Comparison of ENCODE assay signal across 8 cellular contexts in genomic region chr16:53053967-53054669, GRCh38. TPM values are rescaled to one million over a fixed set of nuclear protein-coding genes. Genes with fewer than 3 reads are reported as not detected.
DNase-seq lines count a peak whose midpoint lies in the region; ATAC-seq, FAIRE-seq and TF ChIP-seq lines count a peak whose summit lies in the region.

No MANE protein-coding gene starts in this region.

- peak overlapping the region; percentile 73 for H3K4me3 ChIP-seq in NT2/D1 (ENCODE audit: insufficient read length, low read depth)
- peak overlapping the region; percentile 58 for H3K4me3 ChIP-seq in astrocyte of the spinal cord (ENCODE audit: low read depth, low read length)
- H3K4me3 ChIP-seq in HepG2 (replicated peaks in 1 of 3; ENCODE audit: insufficient read depth in 1 of 3, low read depth in 2 of 3, low read length in 3 of 3) = peak overlapping the region; percentile 38 to 88 (median 76)
- peak overlapping the region; percentile 76 for H3K4me3 ChIP-seq in suprapubic skin

- ATAC-seq in HG02759 (IDR thresholded peaks at IDR 0.05; ENCODE audit: unreplicated experiment) (peak; percentile 39), HepG2 (peak; percentile 41)

- peaks cover 10% of the 10 kb centered on the region for H3K4me1 ChIP-seq in NT2/D1 (ENCODE audit: insufficient read depth, insufficient read length)
- H3K4me1 ChIP-seq in HepG2 (ENCODE audit: insufficient read depth, low read length) = peaks cover 72% of the 10 kb centered on the region
- peaks cover 52% of the 10 kb centered on the region for H3K4me1 ChIP-seq in suprapubic skin

- H3K9ac ChIP-seq in NT2/D1 (ENCODE audit: insufficient read length, low read depth) (peak overlapping the region; percentile 96), HepG2 (ENCODE audit: insufficient read depth, low read depth, low read length) (peak overlapping the region; percentile 82)

- peaks cover 34% of the 10 kb centered on the region for H3K79me2 ChIP-seq in HepG2 (ENCODE audit: insufficient read depth, low read length)

- DNase-seq in NCI-H748 (lab: John Stamatoyannopoulos, UW; ENCODE audit: unreplicated experiment) = peak; percentile 3
- DNase-seq in NCI-H748 treated with DMSO at 0.1 percent for 48 hours (lab: John Stamatoyannopoulos, UW) = no peak
- no peak for DNase-seq in NT2/D1 (ENCODE audit: low read depth, low spot score)
- peak; percentile 25 for DNase-seq in astrocyte of the spinal cord (ENCODE audit: low read depth, low spot score)
- peak; percentile 26 for DNase-seq in HepG2 (ENCODE audit: low spot score)
- DNase-seq in suprapubic skin (ENCODE audit: low spot score in 2 of 2) = no peak
- no peak for DNase-seq in DMS79 (lab: John Stamatoyannopoulos, UW)

- FAIRE-seq in HepG2 (lab: Jason Lieb, UNC) = no peak

- H2AFZ ChIP-seq in HepG2 (ENCODE audit: low read length) = peak overlapping the region; percentile 78

- POLR2A ChIA-PET in HepG2 (lab: Yijun Ruan, JAX) = interaction anchor here (0.6 to 5.5 kb wide), 7 partner anchors 46 to 1819 kb away, joined by 3 to 26 read pairs (median 3); partner anchors contain the start of gene AKTIP

- no peak for TF ChIP-seq RAD21 in HepG2 (CRISPR knock-in tag; IDR thresholded peaks at IDR 0.05)

- H3K9me3 ChIP-seq in NT2/D1 (ENCODE audit: insufficient read depth, low read length) = no peaks in the 10 kb centered on the region
- no peaks in the 10 kb centered on the region for H3K9me3 ChIP-seq in HepG2 (ENCODE audit: low read length)
- H3K9me3 ChIP-seq in suprapubic skin = no peaks in the 10 kb centered on the region

- TSS peak; percentile 93 for BruUV-seq in HepG2 (replicated peaks; lab: Mats Ljungman, UMichigan)

- peak overlapping the region; percentile 93 for H3K4me2 ChIP-seq in HepG2 (ENCODE audit: low read depth, low read length)

- in situ Hi-C loops in astrocyte of the spinal cord (cut with HindIII; ENCODE audit: low sequenced_read_pairs) (no loop called here), HepG2 (cut with HindIII; ENCODE audit: extremely low pct_ligation_motif_present, low pct_unique_long_range_greater_than_20kb) (loop anchor here (10.0 kb wide), 4 partner anchors 71 to 381 kb away; partner anchors contain the start of gene RBL2)

- CTCF ChIA-PET in HepG2 (lab: Yijun Ruan, JAX; ENCODE audit: low intra/inter-chr PET ratio, low total read pairs) = interaction anchor here (1.5 to 2.2 kb wide), 4 partner anchors 76 to 154 kb away, joined by 6 to 23 read pairs (median 12); no protein-coding TSS in a partner anchor

- TF ChIP-seq CTCF in astrocyte of the spinal cord (IDR thresholded peaks at IDR 0.05; ENCODE audit: low read depth, low read length) (no peak), HepG2 (CRISPR knock-in tag; IDR thresholded peaks at IDR 0.05) (no peak), suprapubic skin (IDR thresholded peaks at IDR 0.05) (no peak)

- H3K27me3 ChIP-seq in NT2/D1 (ENCODE audit: insufficient read depth, insufficient read length) (peaks cover 5% of the 10 kb centered on the region), HepG2 (ENCODE audit: control insufficient read depth in 1 of 2, insufficient read depth in 2 of 2, low read length in 2 of 2) (no peaks in the 10 kb centered on the region; a peak in 1 of 5 replicates), suprapubic skin (no peaks in the 10 kb centered on the region)

- peak overlapping the region; percentile 85 for H3K27ac ChIP-seq in HepG2 (ENCODE audit: extremely low read length, insufficient read depth, low read length)
- H3K27ac ChIP-seq in suprapubic skin = peak overlapping the region; percentile 88

- H3K36me3 ChIP-seq in NT2/D1 (ENCODE audit: insufficient read depth, insufficient read length, low read length) = peaks cover 14% of the 10 kb centered on the region
- H3K36me3 ChIP-seq in HepG2 (replicated peaks in 1 of 2; ENCODE audit: control insufficient read depth in 1 of 2, insufficient read depth in 2 of 2, low read length in 2 of 2) = no peaks in the 10 kb centered on the region
- H3K36me3 ChIP-seq in suprapubic skin = no peaks in the 10 kb centered on the region

- WGBS in HepG2 (ENCODE audit: low lambda C conversion rate) = 53% methylated on average over 13 of the region's 13 CpGs
- WGBS in suprapubic skin = 48% methylated on average over 12 of the region's 13 CpGs

- no peaks in the 10 kb centered on the region for H4K20me1 ChIP-seq in HepG2 (ENCODE audit: insufficient read depth, low read length)

- TF ChIP-seq POLR2A in HepG2 (IDR thresholded peaks at IDR 0.05; ENCODE audit: insufficient read depth in 1 of 2, low read depth in 2 of 2, low read length in 2 of 2) = no peak
- no peak for TF ChIP-seq POLR2A in suprapubic skin (IDR thresholded peaks at IDR 0.05)

- no peak for TF ChIP-seq EP300 in HepG2 (IDR thresholded peaks at IDR 0.05; ENCODE audit: low read depth in 2 of 2, low read length in 2 of 2)
- TF ChIP-seq EP300 in HepG2 (CRISPR knock-in tag; IDR thresholded peaks at IDR 0.05; ENCODE audit: borderline replicate concordance) = no peak
- no peak for TF ChIP-seq EP300 in suprapubic skin (IDR thresholded peaks at IDR 0.05)

- intact Hi-C loops in HepG2 (cut with micrococcal nuclease; ENCODE audit: unreplicated experiment) = loop anchor here (10.0 kb wide), 1 partner anchor 461 kb away; no protein-coding TSS in a partner anchor

TF ChIP-seq in HepG2, 621 proteins besides CTCF, POLR2A, EP300 and RAD21 (continues in another document):
- TF ChIP-seq ARNT2 (CRISPR knock-in tag; IDR thresholded peaks at IDR 0.05; ENCODE audit: low read depth) = no peak
- peak; percentile 6 for TF ChIP-seq ZNF18 (CRISPR knock-in tag; IDR thresholded peaks at IDR 0.05; ENCODE audit: insufficient replicate concordance)

RNA-seq across cellular contexts. Expression of gene CHD9, which starts 0.7 kb away (rescaled TPM):
- total RNA-seq in HepG2 (2016; rRNA removed; fragmentation: Illumina TruSeq; extraction: Trizol) (27.7 and 31.0 TPM in 2 replicates), suprapubic skin (100 to 1,000 TPM in 1 of 4 donors, 10 to 100 TPM in 3; 56.6 to 129 (median 70.4) TPM)
- 27.5 and 34.1 TPM in 2 replicates for total RNA-seq in HepG2 (2016; cell fraction: cytosol; rRNA removed; fragmentation: Illumina TruSeq; extraction: Trizol; ENCODE audit: low read depth)
- total RNA-seq in HepG2 (2016; cell fraction: insoluble cytoplasmic fraction; rRNA removed; fragmentation: Illumina TruSeq; extraction: Trizol) = 24.3 and 27.8 TPM in 2 replicates
- total RNA-seq in HepG2 (2016; cell fraction: membrane; rRNA removed; fragmentation: Illumina TruSeq; extraction: Trizol) = 36.3 and 42.8 TPM in 2 replicates
- total RNA-seq in HepG2 (2016; cell fraction: nucleus; rRNA removed; fragmentation: Illumina TruSeq; extraction: Trizol) = 59.7 and 62.9 TPM in 2 replicates
- 15.6 and 23.4 TPM in 2 replicates for polyA plus RNA-seq in HepG2 (2011; rRNA removed)
- polyA plus RNA-seq in HepG2 (2011; cell fraction: cytosol; rRNA removed) = 4.6 and 8.3 TPM in 2 replicates
- 14.2 and 15.9 TPM in 2 replicates for polyA plus RNA-seq in HepG2 (2011; cell fraction: nucleus; rRNA removed)
- polyA plus RNA-seq in HepG2 (2012) = 12.6 and 14.0 TPM in 2 replicates
- polyA plus RNA-seq in HepG2 (2016; cell fraction: cytosol; fragmentation: Illumina TruSeq; extraction: Trizol; ENCODE audit: low read depth) = 3.8 and 4.6 TPM in 2 replicates
- polyA plus RNA-seq in HepG2 (2016; cell fraction: insoluble cytoplasmic fraction; fragmentation: Illumina TruSeq; extraction: Trizol; ENCODE audit: low read depth) = 13.8 and 14.0 TPM in 2 replicates
- 4.5 and 4.8 TPM in 2 replicates for polyA plus RNA-seq in HepG2 (2016; cell fraction: membrane; fragmentation: Illumina TruSeq; extraction: Trizol; ENCODE audit: low read depth)
- polyA plus RNA-seq in HepG2 (2016; cell fraction: nucleus; fragmentation: Illumina TruSeq; extraction: Trizol; ENCODE audit: insufficient read depth, low read depth) = 28.9 and 31.3 TPM in 2 replicates
- polyA minus RNA-seq in HepG2 (2011; rRNA and poly(A)+ RNA removed; ENCODE audit: low replicate concordance) = 41.1 and 58.0 TPM in 2 replicates
- polyA minus RNA-seq in HepG2 (2011; cell fraction: cytosol; rRNA and poly(A)+ RNA removed) = 25.3 and 26.6 TPM in 2 replicates
- polyA minus RNA-seq in HepG2 (2011; cell fraction: nucleus; rRNA and poly(A)+ RNA removed) = 164 and 186 TPM in 2 replicates

RNA-seq across cellular contexts. Expression of gene CHD9NB, which starts 1.4 kb away (rescaled TPM):
- 0.18 and 0.34 TPM in 2 replicates for total RNA-seq in HepG2 (2016; rRNA removed; fragmentation: Illumina TruSeq; extraction: Trizol)
- total RNA-seq in HepG2 (2016; cell fraction: cytosol; rRNA removed; fragmentation: Illumina TruSeq; extraction: Trizol; ENCODE audit: low read depth) = 0.18 and 0.30 TPM in 2 replicates
- 0.39 and 0.67 TPM in 2 replicates for total RNA-seq in HepG2 (2016; cell fraction: insoluble cytoplasmic fraction; rRNA removed; fragmentation: Illumina TruSeq; extraction: Trizol)
- total RNA-seq in HepG2 (2016; cell fraction: membrane; rRNA removed; fragmentation: Illumina TruSeq; extraction: Trizol) = 0.46 and 0.55 TPM in 2 replicates
- 0.59 and 0.72 TPM in 2 replicates for total RNA-seq in HepG2 (2016; cell fraction: nucleus; rRNA removed; fragmentation: Illumina TruSeq; extraction: Trizol)
- 0.05 and 0.17 TPM in 2 replicates for polyA plus RNA-seq in HepG2 (2011; rRNA removed)
- polyA plus RNA-seq in HepG2 (2011; cell fraction: cytosol; rRNA removed) = 0.10 and 0.13 TPM in 2 replicates
- polyA plus RNA-seq in HepG2 (2011; cell fraction: nucleus; rRNA removed) = 0.55 and 0.87 TPM in 2 replicates
- 0.28 and 0.34 TPM in 2 replicates for polyA plus RNA-seq in HepG2 (2012)
- 0.19 and 0.37 TPM in 2 replicates for polyA plus RNA-seq in HepG2 (2016; cell fraction: cytosol; fragmentation: Illumina TruSeq; extraction: Trizol; ENCODE audit: low read depth)
- 0.37 and 0.45 TPM in 2 replicates for polyA plus RNA-seq in HepG2 (2016; cell fraction: insoluble cytoplasmic fraction; fragmentation: Illumina TruSeq; extraction: Trizol; ENCODE audit: low read depth)
- polyA plus RNA-seq in HepG2 (2016; cell fraction: membrane; fragmentation: Illumina TruSeq; extraction: Trizol; ENCODE audit: low read depth) = 0.31 and 0.35 TPM in 2 replicates
- 0.37 and 0.73 TPM in 2 replicates for polyA plus RNA-seq in HepG2 (2016; cell fraction: nucleus; fragmentation: Illumina TruSeq; extraction: Trizol; ENCODE audit: insufficient read depth, low read depth)
- 0.46 and 0.47 TPM in 2 replicates for polyA minus RNA-seq in HepG2 (2011; rRNA and poly(A)+ RNA removed; ENCODE audit: low replicate concordance)
- polyA minus RNA-seq in HepG2 (2011; cell fraction: cytosol; rRNA and poly(A)+ RNA removed) = not detected in 2 replicates
- polyA minus RNA-seq in HepG2 (2011; cell fraction: nucleus; rRNA and poly(A)+ RNA removed) = 1.2 and 3.3 TPM in 2 replicates
- total RNA-seq in suprapubic skin = 10 to 100 TPM in 3 of 4 donors, 1 to 10 TPM in 1; 8.7 to 33.3 (median 17.0) TPM

Comparison
In these comparisons a context has a peak if more than half of its experiments do, and no peak if none do; other contexts are left out.
1. DNase-seq: peak in NCI-H748 (single experiment), astrocyte of the spinal cord (single experiment) and HepG2 (single experiment); none in NCI-H748 treated with DMSO at 0.1 percent for 48 hours (single experiment), NT2/D1 (single experiment), suprapubic skin (0 of 2) and DMS79 (single experiment).
2. RNA of gene CHD9NB, which starts 1.4 kb away (total RNA-seq): 8.7 to 33.3 TPM in suprapubic skin; 0.18 to 0.72 TPM in HepG2; every median in the first group is over 4 times any median in the second.
3. Peak in every context shown above with its lines, with median percentiles within 50 percentile points of each other: H3K4me3 ChIP-seq.